8 cellular contexts compared by ENCODE assay signal in the genomic region with DNA sequence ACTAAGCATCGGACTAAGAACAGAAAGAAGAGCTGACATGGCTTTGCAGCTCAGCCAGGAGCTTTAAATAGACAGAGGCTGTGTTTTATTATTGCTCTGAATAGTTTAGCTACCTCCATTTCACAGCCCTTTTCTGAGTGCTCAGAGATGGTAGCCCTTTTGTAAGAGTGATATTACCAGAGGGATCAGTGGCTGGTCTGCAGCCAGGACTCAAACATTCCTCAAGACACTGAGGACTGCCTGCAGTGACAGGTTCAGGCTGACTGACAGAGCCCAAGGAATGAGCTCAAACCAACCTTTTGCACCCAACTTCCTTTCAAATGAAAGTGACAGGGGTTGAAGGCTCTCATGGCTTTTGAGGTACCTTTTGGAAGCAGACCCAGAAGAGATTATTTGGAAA.
DNase-seq lines count a peak whose midpoint lies in the region; ATAC-seq and TF ChIP-seq lines count a peak whose summit lies in the region.

No MANE protein-coding gene starts in this region.

- H3K4me1 ChIP-seq in neural progenitor cell, result peaks cover 17% of the 10 kb centered on the region

- peaks cover 2% of the 10 kb centered on the region for H3K36me3 Mint-ChIP-seq in neural progenitor cell
- H3K36me3 Mint-ChIP-seq in glutamatergic neuron (ENCODE audit: unreplicated experiment), result no peaks in the 10 kb centered on the region

- no peak overlapping the region for H2AFZ ChIP-seq in neural progenitor cell (replicated peaks)

- no peaks in the 10 kb centered on the region for H3K27me3 Mint-ChIP-seq in neural progenitor cell (ENCODE audit: insufficient read depth, low read depth)
- H3K27me3 Mint-ChIP-seq in glutamatergic neuron (ENCODE audit: unreplicated experiment), result no peaks in the 10 kb centered on the region

- ATAC-seq in GM19463 (IDR thresholded peaks at IDR 0.05; ENCODE audit: unreplicated experiment), result peak; percentile 24
- peak; percentile 50 for ATAC-seq in HG03457 (IDR thresholded peaks at IDR 0.05; ENCODE audit: unreplicated experiment)

- no peak overlapping the region for H3K9ac ChIP-seq in neural progenitor cell

- no peaks in the 10 kb centered on the region for H3K79me2 ChIP-seq in neural progenitor cell (ENCODE audit: low read depth)

- H3K27ac ChIP-seq in coronary artery (peak overlapping the region; percentile 37 to 68), neural progenitor cell (no peak overlapping the region)

- no peaks in the 10 kb centered on the region for H3K27me3 ChIP-seq in neural progenitor cell

- H3K4me1 Mint-ChIP-seq in neural progenitor cell, result peaks cover 6% of the 10 kb centered on the region
- no peaks in the 10 kb centered on the region for H3K4me1 Mint-ChIP-seq in glutamatergic neuron (ENCODE audit: low read depth, unreplicated experiment)

- H3K27ac Mint-ChIP-seq in neural progenitor cell, result no peak overlapping the region
- H3K27ac Mint-ChIP-seq in glutamatergic neuron (ENCODE audit: unreplicated experiment), result no peak overlapping the region

- TF ChIP-seq CTCF in coronary artery (IDR thresholded peaks at IDR 0.05) (no peak), neural progenitor cell (IDR thresholded peaks at IDR 0.05) (no peak), glutamatergic neuron (IDR thresholded peaks at IDR 0.05; ENCODE audit: partially characterized antibody, unreplicated experiment) (no peak)

- H3K9me3 ChIP-seq in neural progenitor cell (ENCODE audit: low read depth), result no peaks in the 10 kb centered on the region

- H3K4me3 ChIP-seq in coronary artery (peak overlapping the region; percentile 43), neural progenitor cell (no peak overlapping the region)

- no peaks in the 10 kb centered on the region for H4K20me1 ChIP-seq in neural progenitor cell (ENCODE audit: low read depth)

- H3K4me3 Mint-ChIP-seq in neural progenitor cell (no peak overlapping the region), glutamatergic neuron (ENCODE audit: unreplicated experiment) (no peak overlapping the region)

- H3K4me2 ChIP-seq in neural progenitor cell, result peak overlapping the region; percentile 37

- DNase-seq in AG20443 (ENCODE audit: low spot score), result peak; percentile 24
- no peak for DNase-seq in coronary artery (ENCODE audit: low spot score)
- peak; percentile 69 for DNase-seq in neural progenitor cell (ENCODE audit: low spot score)
- no peak for DNase-seq in glutamatergic neuron
- DNase-seq in NCI-H446 (lab: John Stamatoyannopoulos, UW), result no peak
- DNase-seq in T1000 (lab: John Stamatoyannopoulos, UW), result no peak

- no peaks in the 10 kb centered on the region for H3F3A ChIP-seq in neural progenitor cell (ENCODE audit: low read depth)

- H3K9me3 Mint-ChIP-seq in neural progenitor cell, result no peaks in the 10 kb centered on the region
- no peaks in the 10 kb centered on the region for H3K9me3 Mint-ChIP-seq in glutamatergic neuron (ENCODE audit: unreplicated experiment)

- no peaks in the 10 kb centered on the region for H3K36me3 ChIP-seq in neural progenitor cell

Comparison
In these comparisons a context has a peak if more than half of its experiments do, and no peak if none do; other contexts are left out.
1. DNase-seq: peak in AG20443 (single experiment) and neural progenitor cell (single experiment); none in coronary artery (single experiment), glutamatergic neuron (single experiment), NCI-H446 (0 of 2) and T1000 (single experiment).